ENCODE assay signal across 9 cellular contexts in genomic region chr3:46954178-46954577, GRCh38. TPM values are rescaled to one million over a fixed set of nuclear protein-coding genes. Genes with fewer than 3 reads are reported as not detected.
DNase-seq lines count a peak whose midpoint lies in the region; ATAC-seq and TF ChIP-seq lines count a peak whose summit lies in the region.
"Had no signal": no experiment of that assay in that cellular context is flagged by ENCODE, and none has a peak within 500 bp of the region (broad histone marks: within the 10 kb centered on the region; RNA-seq: fewer than 3 reads in every experiment).

No MANE protein-coding gene starts in this region.

- no peak for TF ChIP-seq CTCF in SU-DHL-6 (IDR thresholded peaks at IDR 0.05; ENCODE audit: insufficient read depth, low read length, poor library complexity, severe bottlenecking)
- no peak for TF ChIP-seq CTCF in right atrium auricular region (IDR thresholded peaks at IDR 0.05)
- no peak for TF ChIP-seq CTCF in vagina (IDR thresholded peaks at IDR 0.05)

- H3K4me1 ChIP-seq in right atrium auricular region (peaks cover 0 to 87% of the 10 kb centered on the region in 2 donors), vagina (peaks cover 92% of the 10 kb centered on the region)

- H3K9ac ChIP-seq in SU-DHL-6 (ENCODE audit: low read length): no peak overlapping the region; the same call in 1 of the 2 replicates

- no peaks in the 10 kb centered on the region for H3K9me2 ChIP-seq in SU-DHL-6 (replicated peaks; ENCODE audit: insufficient read depth, low read length)

- no peak overlapping the region for H3K4me3 ChIP-seq in SU-DHL-6 (ENCODE audit: insufficient read depth, low read length, poor library complexity, severe bottlenecking)
- H3K4me3 ChIP-seq in right atrium auricular region: no peak overlapping the region
- H3K4me3 ChIP-seq in vagina: no peak overlapping the region

- H3K9me3 ChIP-seq in SU-DHL-6 (ENCODE audit: insufficient read depth, low read length) (no peaks in the 10 kb centered on the region), right atrium auricular region (no peaks in the 10 kb centered on the region), vagina (no peaks in the 10 kb centered on the region)

- H3K27me3 ChIP-seq in SU-DHL-6 (ENCODE audit: low read length): no peaks in the 10 kb centered on the region
- H3K27me3 ChIP-seq in right atrium auricular region: no peaks in the 10 kb centered on the region
- H3K27me3 ChIP-seq in vagina: no peaks in the 10 kb centered on the region

- peaks cover 27% of the 10 kb centered on the region; the same call in 1 of the 2 replicates for H4K20me1 ChIP-seq in SU-DHL-6 (ENCODE audit: low read depth, low read length)

- peak; percentile 26 for ATAC-seq in Right ventricle myocardium inferior
- ATAC-seq in left cardiac atrium: no peak
- no peak for ATAC-seq in GM19328 (IDR thresholded peaks at IDR 0.05; ENCODE audit: unreplicated experiment)
- no peak for ATAC-seq in GM21447 (IDR thresholded peaks at IDR 0.05; ENCODE audit: unreplicated experiment)

- TF ChIP-seq POLR2A in vagina (IDR thresholded peaks at IDR 0.05): no peak

- H3K79me2 ChIP-seq in SU-DHL-6 (ENCODE audit: insufficient read depth, low read length): peaks cover 98% of the 10 kb centered on the region

- H3K36me3 ChIP-seq in SU-DHL-6 (ENCODE audit: low read length): no peaks in the 10 kb centered on the region
- no peaks in the 10 kb centered on the region for H3K36me3 ChIP-seq in right atrium auricular region
- H3K36me3 ChIP-seq in vagina: no peaks in the 10 kb centered on the region

- H2AFZ ChIP-seq in SU-DHL-6 (ENCODE audit: low read depth, low read length, severe bottlenecking): no peak overlapping the region

- H3K4me2 ChIP-seq in SU-DHL-6 (ENCODE audit: low read depth, low read length, poor library complexity, severe bottlenecking): peak overlapping the region; percentile 20

- no peaks in the 10 kb centered on the region for H3F3A ChIP-seq in SU-DHL-6 (ENCODE audit: insufficient read depth)

- intact Hi-C loops in Right ventricle myocardium inferior (cut with DNase I) (no loop called here), left cardiac atrium (cut with DNase I) (no loop called here), vagina (cut with DNase I) (no loop called here)

- DNase-seq in Right ventricle myocardium inferior (ENCODE audit: missing footprints) (no peak), left cardiac atrium (no peak), right atrium auricular region (ENCODE audit: low spot score) (no peak), vagina (ENCODE audit: extremely low spot score in 2 of 2) (no peak)
- no peak for DNase-seq in stimulated activated CD4-positive, alpha-beta T cell treated with anti-CD3 and anti-CD28 coated beads, Interleukin-12 subunit alpha, Interleukin-12 subunit beta, amount 100 ng/mL, for 4 hours
- DNase-seq: activated gamma-delta T cell had no signal

- H3K27ac ChIP-seq in SU-DHL-6 (ENCODE audit: low read depth, low read length) (peak overlapping the region; percentile 47), right atrium auricular region (peak overlapping the region; percentile 22 to 68), vagina (peak overlapping the region; percentile 16)

RNA-seq across cellular contexts. Expression of gene CCDC12, which starts 22.4 kb away (rescaled TPM):
- total RNA-seq in Right ventricle myocardium inferior (26.3 TPM), left cardiac atrium (10 to 100 TPM; 24.2 to 38.4 TPM), right atrium auricular region (10 to 100 TPM; 27.5 to 38.6 TPM), vagina (55.5 TPM)

RNA-seq across cellular contexts. Expression of gene NBEAL2, which starts 25.3 kb away (rescaled TPM):
- total RNA-seq in Right ventricle myocardium inferior (14.5 TPM), left cardiac atrium (10 to 100 TPM; 17.1 to 23.9 TPM), right atrium auricular region (10 to 100 TPM in 1 of 2 donors, 1 to 10 TPM in 1; 7.5 to 15.3 TPM), vagina (227 TPM)
